Comparison of ENCODE assay signal across 10 cellular contexts in the genomic region with DNA sequence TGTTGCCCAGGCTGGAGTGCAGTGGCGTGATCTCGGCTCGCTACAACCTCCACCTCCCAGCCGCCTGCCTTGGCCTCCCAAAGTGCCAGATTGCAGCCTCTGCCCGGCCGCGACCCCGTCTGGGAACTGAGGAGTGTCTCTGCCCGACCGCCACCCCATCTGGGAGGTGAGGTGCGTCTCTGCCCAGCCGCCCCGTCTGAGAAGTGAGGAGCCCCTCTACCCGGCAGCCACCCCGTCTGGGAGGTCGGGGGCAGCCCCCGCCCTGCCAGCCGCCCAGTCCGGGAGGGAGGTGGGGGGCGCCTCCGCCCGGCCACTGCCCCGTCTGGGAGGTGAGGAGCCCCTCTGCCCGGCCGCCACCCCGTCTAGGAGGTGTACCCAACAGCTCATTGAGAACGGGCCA. TPM values are rescaled to one million over a fixed set of nuclear protein-coding genes. Genes with fewer than 3 reads are reported as not detected.
"Had no signal": no experiment of that assay in that cellular context is flagged by ENCODE, and none has a peak within 500 bp of the region (broad histone marks: within the 10 kb centered on the region; RNA-seq: fewer than 3 reads in every experiment).

No MANE protein-coding gene starts in this region.

RNA-seq across cellular contexts. Expression of gene MAEL, which starts 40.5 kb away (rescaled TPM):
- total RNA-seq: naive thymus-derived CD8-positive, alpha-beta T cell; natural killer cell treated with Interleukin-12 subunit alpha and Interleukin-12 subunit beta and Interleukin-15 and Interleukin-18, amount 100 ng/mL, for 72 hours; osteoblast; osteocyte; progenitor cell of endocrine pancreas; psoas muscle; pulmonary artery endothelial cell; spleen had no signal
- polyA plus RNA-seq: naive thymus-derived CD8-positive, alpha-beta T cell; neural cell; smooth muscle cell had no signal

RNA-seq across cellular contexts. Expression of gene ILDR2, which starts 54.2 kb away (rescaled TPM):
- total RNA-seq: pulmonary artery endothelial cell had no signal
- polyA plus RNA-seq: smooth muscle cell had no signal
